1 cellular context compared by ENCODE assay signal in genomic region chr5:139475865-139476651, GRCh38.
TF ChIP-seq lines count a peak whose summit lies in the region.

No MANE protein-coding gene starts in this region.

TF ChIP-seq in H1, 55 proteins besides CTCF, POLR2A, EP300 and RAD21:
- TF ChIP-seq TEAD4 (IDR thresholded peaks at IDR 0.05; ENCODE audit: low read depth, low read length): no peak
- TF ChIP-seq KDM1A (IDR thresholded peaks at IDR 0.05; ENCODE audit: borderline replicate concordance, low read length): 0 out of 2 replicates have a peak, but pooled peaks have one; percentile 12
